In genomic region chr7:87154166-87154565, GRCh38 we compare ENCODE assay signal across 8 cellular contexts. TPM values are rescaled to one million over a fixed set of nuclear protein-coding genes. Genes with fewer than 3 reads are reported as not detected.
DNase-seq lines count a peak whose midpoint lies in the region; ATAC-seq and TF ChIP-seq lines count a peak whose summit lies in the region.

No MANE protein-coding gene starts in this region.

- H3K4me1 ChIP-seq in heart left ventricle (peaks cover 7 to 67% (median 46%) of the 10 kb centered on the region in 12 donors), lower lobe of right lung (peaks cover 50% of the 10 kb centered on the region), uterus (peaks cover 0 to 14% of the 10 kb centered on the region in 2 donors)

- WGBS in heart left ventricle, 4 donors: 27 to 40% (median 33%) methylated on average over 2 of the region's 2 CpGs

- intact Hi-C loops in heart left ventricle (cut with DNase I) (loop anchor here in 8 of 10 donors (5.0 to 10.0 kb wide), 7 partner anchors 63 to 227 kb away; partner anchors contain the start of genes ELAPOR2 (in 4 of the 8), CROT (in 2 of the 8) and TMEM243 (in 2 of the 8)), Right ventricle myocardium inferior (cut with DNase I) (loop anchor here (5.0 to 10.0 kb wide), 4 partner anchors 63 to 721 kb away; partner anchors contain the start of genes CROT, DBF4, ELAPOR2 and SLC25A40), lower lobe of right lung (cut with DNase I) (no loop called here), uterus (cut with DNase I; ENCODE audit: low total_unique reads) (no loop called here)

- no peak for ATAC-seq in heart left ventricle
- ATAC-seq in Right ventricle myocardium inferior: no peak
- no peak for ATAC-seq in activated naive CD8-positive, alpha-beta T cell treated with anti-CD3 and anti-CD28 coated beads, Interleukin-2, amount 50 U/mL, for 24 hours
- no peak for ATAC-seq in lower lobe of right lung
- ATAC-seq in HG02885 (IDR thresholded peaks at IDR 0.05; ENCODE audit: poor library complexity, unreplicated experiment): no peak

- H3K4me3 ChIP-seq in heart left ventricle (peak overlapping the region in 11 of 12 donors; percentile 69 to 89 (median 80)), lower lobe of right lung (peak overlapping the region; percentile 70), uterus (peak overlapping the region in 1 of 2 donors; percentile 96)

- H3K4me1 Mint-ChIP-seq in activated naive CD8-positive, alpha-beta T cell treated with anti-CD3 and anti-CD28 coated beads, Interleukin-2, amount 50 U/mL, for 24 hours: peaks cover 57% of the 10 kb centered on the region

- TF ChIP-seq CTCF in heart left ventricle (IDR thresholded peaks at IDR 0.05): no peak
- TF ChIP-seq CTCF in lower lobe of right lung (IDR thresholded peaks at IDR 0.05): no peak
- TF ChIP-seq CTCF in uterus (IDR thresholded peaks at IDR 0.05): no peak

- DNase-seq in heart left ventricle (no peak), Right ventricle myocardium inferior (ENCODE audit: missing footprints) (no peak), lower lobe of right lung (no peak), uterus (no peak), NCI-H2227 (lab: John Stamatoyannopoulos, UW; ENCODE audit: unreplicated experiment) (no peak), SW 1271 (lab: John Stamatoyannopoulos, UW) (no peak)
- no peak for DNase-seq in activated naive CD8-positive, alpha-beta T cell treated with anti-CD3 and anti-CD28 coated beads, Interleukin-2, amount 50 U/mL, for 24 hours

- peaks cover 37% of the 10 kb centered on the region for H3K36me3 Mint-ChIP-seq in activated naive CD8-positive, alpha-beta T cell treated with anti-CD3 and anti-CD28 coated beads, Interleukin-2, amount 50 U/mL, for 24 hours (ENCODE audit: low read depth)

- peak overlapping the region in 5 of 12 donors; percentile 94 to 99 (median 98) for H3K27ac ChIP-seq in heart left ventricle
- H3K27ac ChIP-seq in lower lobe of right lung: peak overlapping the region; percentile 97
- H3K27ac ChIP-seq in uterus: peak overlapping the region; percentile 96 to 98

- H3K27me3 Mint-ChIP-seq in activated naive CD8-positive, alpha-beta T cell treated with anti-CD3 and anti-CD28 coated beads, Interleukin-2, amount 50 U/mL, for 24 hours: no peaks in the 10 kb centered on the region

- H3K27me3 ChIP-seq in heart left ventricle: no peaks in the 10 kb centered on the region
- no peaks in the 10 kb centered on the region for H3K27me3 ChIP-seq in lower lobe of right lung (ENCODE audit: low read depth)
- no peaks in the 10 kb centered on the region for H3K27me3 ChIP-seq in uterus

- H3K9me3 Mint-ChIP-seq in activated naive CD8-positive, alpha-beta T cell treated with anti-CD3 and anti-CD28 coated beads, Interleukin-2, amount 50 U/mL, for 24 hours: no peaks in the 10 kb centered on the region

- H3K27ac Mint-ChIP-seq in activated naive CD8-positive, alpha-beta T cell treated with anti-CD3 and anti-CD28 coated beads, Interleukin-2, amount 50 U/mL, for 24 hours: peak overlapping the region; percentile 25

- peak overlapping the region; percentile 98 for H3K4me3 Mint-ChIP-seq in activated naive CD8-positive, alpha-beta T cell treated with anti-CD3 and anti-CD28 coated beads, Interleukin-2, amount 50 U/mL, for 24 hours

- H3K36me3 ChIP-seq in heart left ventricle: peaks cover 0 to 6% (median 0%) of the 10 kb centered on the region in 9 donors
- no peaks in the 10 kb centered on the region for H3K36me3 ChIP-seq in lower lobe of right lung
- H3K36me3 ChIP-seq in uterus: no peaks in the 10 kb centered on the region

- TF ChIP-seq POLR2A in heart left ventricle (IDR thresholded peaks at IDR 0.05): no peak
- no peak for TF ChIP-seq POLR2A in uterus (IDR thresholded peaks at IDR 0.05)

- H3K9me3 ChIP-seq in heart left ventricle: no peaks in the 10 kb centered on the region
- H3K9me3 ChIP-seq in lower lobe of right lung: no peaks in the 10 kb centered on the region
- no peaks in the 10 kb centered on the region for H3K9me3 ChIP-seq in uterus

RNA-seq across cellular contexts. Expression of gene DMTF1, which starts 1.9 kb away (rescaled TPM):
- total RNA-seq in heart left ventricle (10 to 100 TPM; 17.7 to 43.3 (median 22.3) TPM), Right ventricle myocardium inferior (22.1 TPM), lower lobe of right lung (81.7 TPM), uterus (100 to 1,000 TPM in 3 of 4 donors, 10 to 100 TPM in 1; 36.2 to 193 (median 138) TPM)
- 10 to 100 TPM; 13.5 to 21.3 TPM for polyA plus RNA-seq in heart left ventricle

Comparison
In these comparisons a context has a peak if more than half of its experiments do, and no peak if none do; other contexts are left out.
1. intact Hi-C loops: an anchor here in heart left ventricle (5.0 to 10.0 kb wide) and Right ventricle myocardium inferior (5.0 to 10.0 kb wide); none called in lower lobe of right lung and uterus.